Comparison of ENCODE assay signal across 8 cellular contexts in the genomic region with DNA sequence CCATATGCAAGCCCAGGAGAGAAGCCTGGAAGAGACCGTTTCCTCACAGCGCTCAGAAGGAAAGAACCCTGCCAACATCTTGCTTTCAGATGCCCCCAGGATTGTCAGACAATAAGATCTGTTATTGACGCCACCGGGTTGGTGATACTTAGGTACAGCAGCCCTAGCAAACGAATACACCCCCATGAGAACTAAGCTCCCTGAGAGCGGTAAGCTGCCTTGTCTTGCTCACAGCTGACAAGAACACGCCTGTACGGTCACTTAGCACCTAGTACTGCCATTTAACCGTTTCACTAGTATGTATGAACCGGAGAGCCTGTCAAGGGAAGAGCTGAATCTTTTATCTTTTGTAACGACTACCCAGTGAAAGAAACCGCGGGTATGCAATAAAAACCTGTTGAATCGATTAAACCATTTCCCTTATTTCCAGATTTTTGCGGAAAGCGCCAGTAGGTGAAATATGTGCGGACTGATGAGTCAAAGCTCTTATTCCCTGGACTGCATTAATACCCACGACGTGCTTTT. TPM values are rescaled to one million over a fixed set of nuclear protein-coding genes. Genes with fewer than 3 reads are reported as not detected.
DNase-seq lines count a peak whose midpoint lies in the region; ATAC-seq lines count a peak whose summit lies in the region.

No MANE protein-coding gene starts in this region.

- peaks cover 2 to 10% (median 5%) of the 10 kb centered on the region in 5 donors for H3K9me3 Mint-ChIP-seq in CD8-positive, alpha-beta memory T cell

- CTCF ChIA-PET in CD8-positive, alpha-beta memory T cell (lab: Charles Lee): no interaction called here

- in situ Hi-C loops in KBM-7 (cut with MboI; ENCODE audit: low pct_unique_long_range_greater_than_20kb, low sequenced_read_pairs): no loop called here

- H3K9ac ChIP-seq in duodenal mucosa (ENCODE audit: low read depth in 1 of 2, low read length in 2 of 2): no peak overlapping the region
- H3K9ac ChIP-seq in muscle layer of colon (ENCODE audit: low read length): no peak overlapping the region

- H3K4me3 ChIP-seq in CD8-positive, alpha-beta memory T cell (ENCODE audit: low read length): peak overlapping the region; percentile 1
- H3K4me3 ChIP-seq in duodenal mucosa (ENCODE audit: low read depth in 1 of 2, low read length in 2 of 2) (peak overlapping the region; percentile 60 to 62), muscle layer of colon (ENCODE audit: low read depth in 1 of 2, low read length in 2 of 2) (peak overlapping the region; percentile 8 to 43)

- peaks cover 17% of the 10 kb centered on the region for H3K4me1 ChIP-seq in CD8-positive, alpha-beta memory T cell (ENCODE audit: insufficient read depth, low read length)
- H3K4me1 ChIP-seq in duodenal mucosa (ENCODE audit: control insufficient read depth in 1 of 2, insufficient read depth in 2 of 2, low read length in 2 of 2): peaks cover 0 to 13% of the 10 kb centered on the region in 2 donors
- H3K4me1 ChIP-seq in muscle layer of colon (ENCODE audit: insufficient read depth, low read length): peaks cover 16% of the 10 kb centered on the region

- H3K27me3 ChIP-seq in CD8-positive, alpha-beta memory T cell (ENCODE audit: insufficient read depth, low read length, poor library complexity, severe bottlenecking): peaks cover 28% of the 10 kb centered on the region
- H3K27me3 ChIP-seq in duodenal mucosa (ENCODE audit: control insufficient read depth in 1 of 2, insufficient read depth in 2 of 2, low read length in 2 of 2): peaks cover 26 to 29% of the 10 kb centered on the region in 2 donors
- peaks cover 26 to 31% of the 10 kb centered on the region in 2 donors for H3K27me3 ChIP-seq in muscle layer of colon (ENCODE audit: control insufficient read depth in 1 of 2, insufficient read depth in 2 of 2, low read length in 2 of 2)

- H3K27ac Mint-ChIP-seq in CD8-positive, alpha-beta memory T cell: peak overlapping the region in 1 of 8 donors; percentile 17

- POLR2A ChIA-PET in CD8-positive, alpha-beta memory T cell (lab: Charles Lee): no interaction called here

- peak in 1 of 5 donors; percentile 2 for DNase-seq in CD8-positive, alpha-beta memory T cell
- DNase-seq in NCI-H2227 (lab: John Stamatoyannopoulos, UW; ENCODE audit: unreplicated experiment): peak; percentile 60
- no peak for DNase-seq in KBM-7
- DNase-seq in activated CD8-positive, alpha-beta memory T cell treated with anti-CD3 and anti-CD28 coated beads, Interleukin-2, amount 50 U/mL, for 48 hours: no peak
- no peak for DNase-seq in activated gamma-delta T cell treated with Interleukin-2 at 50 U/mL for 16 hours

- H3K36me3 ChIP-seq in CD8-positive, alpha-beta memory T cell (ENCODE audit: insufficient read depth, low read length): no peaks in the 10 kb centered on the region
- H3K36me3 ChIP-seq in duodenal mucosa (ENCODE audit: control insufficient read depth in 1 of 2, insufficient read depth in 2 of 2, low read length in 2 of 2): no peaks in the 10 kb centered on the region
- no peaks in the 10 kb centered on the region for H3K36me3 ChIP-seq in muscle layer of colon (ENCODE audit: insufficient read depth, low read length)

- H3K36me3 Mint-ChIP-seq in CD8-positive, alpha-beta memory T cell: no peaks in the 10 kb centered on the region

- H3K4me3 Mint-ChIP-seq in CD8-positive, alpha-beta memory T cell: peak overlapping the region; percentile 49 to 89 (median 72)

- H3K4me1 Mint-ChIP-seq in CD8-positive, alpha-beta memory T cell: peaks cover 12 to 19% (median 15%) of the 10 kb centered on the region in 3 donors

- H3K27me3 Mint-ChIP-seq in CD8-positive, alpha-beta memory T cell: peaks cover 25 to 66% of the 10 kb centered on the region in 2 donors

- no peak for ATAC-seq in HG03442 (IDR thresholded peaks at IDR 0.05; ENCODE audit: unreplicated experiment)

- H3K9me3 ChIP-seq in CD8-positive, alpha-beta memory T cell (ENCODE audit: low read length): peaks cover 6% of the 10 kb centered on the region
- H3K9me3 ChIP-seq in duodenal mucosa (ENCODE audit: control insufficient read depth in 1 of 2, low read length in 2 of 2) (peaks cover 4 to 7% of the 10 kb centered on the region in 2 donors), muscle layer of colon (ENCODE audit: low read length) (no peaks in the 10 kb centered on the region)

- no peak overlapping the region for H3K27ac ChIP-seq in CD8-positive, alpha-beta memory T cell (ENCODE audit: low read depth, low read length)
- H3K27ac ChIP-seq in duodenal mucosa (ENCODE audit: low read depth, low read length) (no peak overlapping the region), muscle layer of colon (ENCODE audit: low read depth, low read length) (no peak overlapping the region)

RNA-seq across cellular contexts. Expression of gene ZBTB8B, which starts 0.6 kb away (rescaled TPM):
- not detected for total RNA-seq in CD8-positive, alpha-beta memory T cell
- polyA plus RNA-seq in CD8-positive, alpha-beta memory T cell: not detected

Comparison
In these comparisons a context has a peak if more than half of its experiments do, and no peak if none do; other contexts are left out.
1. H3K4me3 ChIP-seq: peak in every context shown above with its lines; median percentile 61 in duodenal mucosa; 26 in muscle layer of colon; 1 in CD8-positive, alpha-beta memory T cell.